ENCODE assay signal across 1 cellular context in the genomic region with DNA sequence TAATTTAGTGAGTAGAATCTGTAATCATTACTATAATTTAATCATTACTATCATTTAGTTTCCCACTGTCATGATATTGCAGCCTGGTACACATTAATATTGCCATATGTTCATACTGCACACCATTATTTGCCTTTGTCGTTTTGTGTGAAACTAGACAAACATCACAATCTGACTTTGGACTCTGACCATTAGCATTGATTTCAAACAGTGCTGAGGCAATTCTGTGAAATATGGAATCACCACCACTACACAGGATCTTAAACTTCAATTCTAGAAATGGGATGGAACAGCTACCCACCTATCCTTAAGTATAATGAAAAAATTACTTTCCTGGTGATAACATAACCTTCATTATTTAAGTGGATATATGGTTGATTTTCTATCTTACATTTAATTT.
A peak's percentile ranks its signal among the peaks of the same experiment; 100 is the strongest.
TF ChIP-seq lines count a peak whose summit lies in the region.

No MANE protein-coding gene starts in this region.

TF ChIP-seq in HepG2, 621 proteins besides CTCF, POLR2A, EP300 and RAD21 (continued from another document and continues in another):
- TF ChIP-seq, protein P1, sequence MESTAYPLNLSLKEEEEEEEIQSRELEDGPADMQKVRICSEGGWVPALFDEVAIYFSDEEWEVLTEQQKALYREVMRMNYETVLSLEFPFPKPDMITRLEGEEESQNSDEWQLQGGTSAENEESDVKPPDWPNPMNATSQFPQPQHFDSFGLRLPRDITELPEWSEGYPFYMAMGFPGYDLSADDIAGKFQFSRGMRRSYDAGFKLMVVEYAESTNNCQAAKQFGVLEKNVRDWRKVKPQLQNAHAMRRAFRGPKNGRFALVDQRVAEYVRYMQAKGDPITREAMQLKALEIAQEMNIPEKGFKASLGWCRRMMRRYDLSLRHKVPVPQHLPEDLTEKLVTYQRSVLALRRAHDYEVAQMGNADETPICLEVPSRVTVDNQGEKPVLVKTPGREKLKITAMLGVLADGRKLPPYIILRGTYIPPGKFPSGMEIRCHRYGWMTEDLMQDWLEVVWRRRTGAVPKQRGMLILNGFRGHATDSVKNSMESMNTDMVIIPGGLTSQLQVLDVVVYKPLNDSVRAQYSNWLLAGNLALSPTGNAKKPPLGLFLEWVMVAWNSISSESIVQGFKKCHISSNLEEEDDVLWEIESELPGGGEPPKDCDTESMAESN (CRISPR knock-in tag; conservative IDR thresholded peaks at IDR 0.05): no peak
- no peak; the same call in 1 of the 2 replicates for TF ChIP-seq EHMT2 (IDR thresholded peaks at IDR 0.05; ENCODE audit: borderline replicate concordance, low read depth, low read length)
- TF ChIP-seq SRSF9 (IDR thresholded peaks at IDR 0.05; ENCODE audit: borderline replicate concordance, insufficient read depth, low read depth, low read length, poor library complexity, severe bottlenecking): no peak
- no peak for TF ChIP-seq ZNF232 (CRISPR knock-in tag; IDR thresholded peaks at IDR 0.05; ENCODE audit: borderline replicate concordance)
- no peak for TF ChIP-seq RAD51 (IDR thresholded peaks at IDR 0.05; ENCODE audit: borderline replicate concordance)
- TF ChIP-seq ZNF274 (CRISPR knock-in tag; IDR thresholded peaks at IDR 0.05): no peak
- peak; percentile 58; the same call in 1 of the 2 replicates for TF ChIP-seq MIER3 (CRISPR knock-in tag; IDR thresholded peaks at IDR 0.05; ENCODE audit: borderline replicate concordance)
- TF ChIP-seq ZSCAN25 (CRISPR knock-in tag; IDR thresholded peaks at IDR 0.05): no peak
- TF ChIP-seq ZNF616 (CRISPR knock-in tag; IDR thresholded peaks at IDR 0.05; ENCODE audit: low read depth): no peak
- TF ChIP-seq, protein P2, sequence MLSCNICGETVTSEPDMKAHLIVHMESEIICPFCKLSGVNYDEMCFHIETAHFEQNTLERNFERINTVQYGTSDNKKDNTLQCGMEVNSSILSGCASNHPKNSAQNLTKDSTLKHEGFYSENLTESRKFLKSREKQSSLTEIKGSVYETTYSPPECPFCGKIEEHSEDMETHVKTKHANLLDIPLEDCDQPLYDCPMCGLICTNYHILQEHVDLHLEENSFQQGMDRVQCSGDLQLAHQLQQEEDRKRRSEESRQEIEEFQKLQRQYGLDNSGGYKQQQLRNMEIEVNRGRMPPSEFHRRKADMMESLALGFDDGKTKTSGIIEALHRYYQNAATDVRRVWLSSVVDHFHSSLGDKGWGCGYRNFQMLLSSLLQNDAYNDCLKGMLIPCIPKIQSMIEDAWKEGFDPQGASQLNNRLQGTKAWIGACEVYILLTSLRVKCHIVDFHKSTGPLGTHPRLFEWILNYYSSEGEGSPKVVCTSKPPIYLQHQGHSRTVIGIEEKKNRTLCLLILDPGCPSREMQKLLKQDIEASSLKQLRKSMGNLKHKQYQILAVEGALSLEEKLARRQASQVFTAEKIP (CRISPR knock-in tag; IDR thresholded peaks at IDR 0.05; ENCODE audit: borderline replicate concordance): no peak
- TF ChIP-seq BRCA1 (CRISPR knock-in tag; IDR thresholded peaks at IDR 0.05): no peak
- no peak for TF ChIP-seq ZEB1 (IDR thresholded peaks at IDR 0.05; ENCODE audit: insufficient replicate concordance, low read depth)
- TF ChIP-seq HES4 (CRISPR knock-in tag; IDR thresholded peaks at IDR 0.05; ENCODE audit: borderline replicate concordance): no peak
- TF ChIP-seq ZNF44 (CRISPR knock-in tag; IDR thresholded peaks at IDR 0.05): no peak
- TF ChIP-seq, protein P3, sequence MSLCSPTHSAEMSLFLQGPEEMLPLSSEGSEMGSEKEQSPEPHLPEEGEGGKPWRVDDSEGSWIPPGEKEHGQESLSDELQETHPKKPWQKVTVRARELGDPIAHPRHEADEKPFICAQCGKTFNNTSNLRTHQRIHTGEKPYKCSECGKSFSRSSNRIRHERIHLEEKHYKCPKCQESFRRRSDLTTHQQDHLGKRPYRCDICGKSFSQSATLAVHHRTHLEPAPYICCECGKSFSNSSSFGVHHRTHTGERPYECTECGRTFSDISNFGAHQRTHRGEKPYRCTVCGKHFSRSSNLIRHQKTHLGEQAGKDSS (CRISPR knock-in tag; IDR thresholded peaks at IDR 0.05; ENCODE audit: borderline replicate concordance, low read depth): no peak
- no peak for TF ChIP-seq REXO4 (CRISPR knock-in tag; IDR thresholded peaks at IDR 0.05; ENCODE audit: borderline replicate concordance)
- no peak for TF ChIP-seq MAZ (IDR thresholded peaks at IDR 0.05; ENCODE audit: borderline replicate concordance, low read depth, low read length)
- TF ChIP-seq MAZ (CRISPR knock-in tag; IDR thresholded peaks at IDR 0.05; ENCODE audit: low read depth): no peak
- TF ChIP-seq, protein P4, sequence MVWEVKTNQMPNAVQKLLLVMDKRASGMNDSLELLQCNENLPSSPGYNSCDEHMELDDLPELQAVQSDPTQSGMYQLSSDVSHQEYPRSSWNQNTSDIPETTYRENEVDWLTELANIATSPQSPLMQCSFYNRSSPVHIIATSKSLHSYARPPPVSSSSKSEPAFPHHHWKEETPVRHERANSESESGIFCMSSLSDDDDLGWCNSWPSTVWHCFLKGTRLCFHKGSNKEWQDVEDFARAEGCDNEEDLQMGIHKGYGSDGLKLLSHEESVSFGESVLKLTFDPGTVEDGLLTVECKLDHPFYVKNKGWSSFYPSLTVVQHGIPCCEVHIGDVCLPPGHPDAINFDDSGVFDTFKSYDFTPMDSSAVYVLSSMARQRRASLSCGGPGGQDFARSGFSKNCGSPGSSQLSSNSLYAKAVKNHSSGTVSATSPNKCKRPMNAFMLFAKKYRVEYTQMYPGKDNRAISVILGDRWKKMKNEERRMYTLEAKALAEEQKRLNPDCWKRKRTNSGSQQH (CRISPR knock-in tag; IDR thresholded peaks at IDR 0.05; ENCODE audit: low read depth): no peak
- no peak for TF ChIP-seq JUN (CRISPR knock-in tag; IDR thresholded peaks at IDR 0.05)
- TF ChIP-seq ARNT2 (CRISPR knock-in tag; IDR thresholded peaks at IDR 0.05; ENCODE audit: low read depth): 0 out of 2 replicates have a peak, but pooled peaks have one; percentile 11
- TF ChIP-seq SALL1 (CRISPR knock-in tag; IDR thresholded peaks at IDR 0.05): peak; percentile 97; the same call in 1 of the 2 replicates
- TF ChIP-seq, protein P5, sequence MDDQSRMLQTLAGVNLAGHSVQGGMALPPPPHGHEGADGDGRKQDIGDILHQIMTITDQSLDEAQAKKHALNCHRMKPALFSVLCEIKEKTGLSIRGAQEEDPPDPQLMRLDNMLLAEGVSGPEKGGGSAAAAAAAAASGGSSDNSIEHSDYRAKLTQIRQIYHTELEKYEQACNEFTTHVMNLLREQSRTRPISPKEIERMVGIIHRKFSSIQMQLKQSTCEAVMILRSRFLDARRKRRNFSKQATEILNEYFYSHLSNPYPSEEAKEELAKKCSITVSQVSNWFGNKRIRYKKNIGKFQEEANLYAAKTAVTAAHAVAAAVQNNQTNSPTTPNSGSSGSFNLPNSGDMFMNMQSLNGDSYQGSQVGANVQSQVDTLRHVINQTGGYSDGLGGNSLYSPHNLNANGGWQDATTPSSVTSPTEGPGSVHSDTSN (CRISPR knock-in tag; IDR thresholded peaks at IDR 0.05; ENCODE audit: borderline replicate concordance): no peak
- peak; percentile 41; the same call in 1 of the 2 replicates for TF ChIP-seq KMT2B (CRISPR knock-in tag; IDR thresholded peaks at IDR 0.05)
- no peak for TF ChIP-seq MAF1 (CRISPR knock-in tag; IDR thresholded peaks at IDR 0.05; ENCODE audit: borderline replicate concordance)
- no peak for TF ChIP-seq HNRNPK (IDR thresholded peaks at IDR 0.05; ENCODE audit: low read depth, low read length, poor library complexity, severe bottlenecking)
- TF ChIP-seq, protein P6, sequence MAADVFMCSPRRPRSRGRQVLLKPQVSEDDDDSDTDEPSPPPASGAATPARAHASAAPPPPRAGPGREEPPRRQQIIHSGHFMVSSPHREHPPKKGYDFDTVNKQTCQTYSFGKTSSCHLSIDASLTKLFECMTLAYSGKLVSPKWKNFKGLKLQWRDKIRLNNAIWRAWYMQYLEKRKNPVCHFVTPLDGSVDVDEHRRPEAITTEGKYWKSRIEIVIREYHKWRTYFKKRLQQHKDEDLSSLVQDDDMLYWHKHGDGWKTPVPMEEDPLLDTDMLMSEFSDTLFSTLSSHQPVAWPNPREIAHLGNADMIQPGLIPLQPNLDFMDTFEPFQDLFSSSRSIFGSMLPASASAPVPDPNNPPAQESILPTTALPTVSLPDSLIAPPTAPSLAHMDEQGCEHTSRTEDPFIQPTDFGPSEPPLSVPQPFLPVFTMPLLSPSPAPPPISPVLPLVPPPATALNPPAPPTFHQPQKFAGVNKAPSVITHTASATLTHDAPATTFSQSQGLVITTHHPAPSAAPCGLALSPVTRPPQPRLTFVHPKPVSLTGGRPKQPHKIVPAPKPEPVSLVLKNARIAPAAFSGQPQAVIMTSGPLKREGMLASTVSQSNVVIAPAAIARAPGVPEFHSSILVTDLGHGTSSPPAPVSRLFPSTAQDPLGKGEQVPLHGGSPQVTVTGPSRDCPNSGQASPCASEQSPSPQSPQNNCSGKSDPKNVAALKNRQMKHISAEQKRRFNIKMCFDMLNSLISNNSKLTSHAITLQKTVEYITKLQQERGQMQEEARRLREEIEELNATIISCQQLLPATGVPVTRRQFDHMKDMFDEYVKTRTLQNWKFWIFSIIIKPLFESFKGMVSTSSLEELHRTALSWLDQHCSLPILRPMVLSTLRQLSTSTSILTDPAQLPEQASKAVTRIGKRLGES (CRISPR knock-in tag; IDR thresholded peaks at IDR 0.05; ENCODE audit: borderline replicate concordance): no peak
- TF ChIP-seq SP140L (CRISPR knock-in tag; IDR thresholded peaks at IDR 0.05; ENCODE audit: borderline replicate concordance): no peak
- no peak for TF ChIP-seq ZNF598 (CRISPR knock-in tag; IDR thresholded peaks at IDR 0.05; ENCODE audit: borderline replicate concordance)
- TF ChIP-seq, protein P7, sequence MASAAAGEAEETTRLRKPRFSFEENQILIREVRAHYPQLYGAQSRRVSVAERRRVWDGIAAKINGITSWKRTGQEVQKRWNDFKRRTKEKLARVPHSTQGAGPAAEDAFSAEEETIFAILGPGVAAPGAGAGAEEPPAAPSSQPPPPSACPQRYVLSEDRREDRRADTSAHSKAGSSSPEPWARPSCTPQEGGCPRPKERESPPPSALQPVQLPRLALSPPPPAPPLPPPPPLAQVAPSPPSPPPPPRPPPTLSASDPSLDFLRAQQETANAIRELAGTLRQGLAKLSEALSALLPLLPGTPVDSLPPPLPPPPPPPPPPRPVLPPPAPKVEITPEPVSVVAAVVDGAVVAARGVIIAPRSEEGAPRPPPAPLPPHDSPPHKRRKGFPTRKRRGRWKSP (CRISPR knock-in tag; IDR thresholded peaks at IDR 0.05): peak; percentile 58; the same call in 1 of the 2 replicates
- peak; percentile 89 for TF ChIP-seq HDAC2 (CRISPR knock-in tag; IDR thresholded peaks at IDR 0.05)
- TF ChIP-seq ZNF607 (CRISPR knock-in tag; IDR thresholded peaks at IDR 0.05; ENCODE audit: borderline replicate concordance): no peak
- TF ChIP-seq ZNF720 (CRISPR knock-in tag; IDR thresholded peaks at IDR 0.05): no peak
- TF ChIP-seq ZNF354B (CRISPR knock-in tag; IDR thresholded peaks at IDR 0.05): no peak
- no peak for TF ChIP-seq ZFP37 (CRISPR knock-in tag; IDR thresholded peaks at IDR 0.05; ENCODE audit: borderline replicate concordance)
- no peak for TF ChIP-seq ZNF572 (CRISPR knock-in tag; IDR thresholded peaks at IDR 0.05)
- no peak for TF ChIP-seq ZNF10 (CRISPR knock-in tag; IDR thresholded peaks at IDR 0.05; ENCODE audit: borderline replicate concordance, low read depth)
- TF ChIP-seq RXRB (CRISPR knock-in tag; IDR thresholded peaks at IDR 0.05; ENCODE audit: borderline replicate concordance): peak; percentile 77
- TF ChIP-seq NFKB2 (CRISPR knock-in tag; IDR thresholded peaks at IDR 0.05; ENCODE audit: borderline replicate concordance): no peak
- TF ChIP-seq SMARCC2 (IDR thresholded peaks at IDR 0.05): 0 out of 2 replicates have a peak, but pooled peaks have one; percentile 61
- TF ChIP-seq ZNF549 (CRISPR knock-in tag; IDR thresholded peaks at IDR 0.05): no peak
- TF ChIP-seq, protein P8, sequence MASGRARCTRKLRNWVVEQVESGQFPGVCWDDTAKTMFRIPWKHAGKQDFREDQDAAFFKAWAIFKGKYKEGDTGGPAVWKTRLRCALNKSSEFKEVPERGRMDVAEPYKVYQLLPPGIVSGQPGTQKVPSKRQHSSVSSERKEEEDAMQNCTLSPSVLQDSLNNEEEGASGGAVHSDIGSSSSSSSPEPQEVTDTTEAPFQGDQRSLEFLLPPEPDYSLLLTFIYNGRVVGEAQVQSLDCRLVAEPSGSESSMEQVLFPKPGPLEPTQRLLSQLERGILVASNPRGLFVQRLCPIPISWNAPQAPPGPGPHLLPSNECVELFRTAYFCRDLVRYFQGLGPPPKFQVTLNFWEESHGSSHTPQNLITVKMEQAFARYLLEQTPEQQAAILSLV (CRISPR knock-in tag; IDR thresholded peaks at IDR 0.05; ENCODE audit: borderline replicate concordance): no peak
- TF ChIP-seq NFYB (CRISPR knock-in tag; IDR thresholded peaks at IDR 0.05): no peak
- no peak for TF ChIP-seq ZNF883 (CRISPR knock-in tag; IDR thresholded peaks at IDR 0.05; ENCODE audit: not compliant biosample characterization)
- TF ChIP-seq ZNF780A (CRISPR knock-in tag; IDR thresholded peaks at IDR 0.05): no peak; the same call in 1 of the 2 replicates
- no peak for TF ChIP-seq FOXP1 (IDR thresholded peaks at IDR 0.05)
- TF ChIP-seq FOXP1 (CRISPR knock-in tag; IDR thresholded peaks at IDR 0.05): peak; percentile 76
- TF ChIP-seq KDM1A (CRISPR knock-in tag; IDR thresholded peaks at IDR 0.05): peak; percentile 45; the same call in 1 of the 2 replicates
- no peak for TF ChIP-seq ZKSCAN5 (CRISPR knock-in tag; IDR thresholded peaks at IDR 0.05)
- no peak for TF ChIP-seq ZNF446 (CRISPR knock-in tag; IDR thresholded peaks at IDR 0.05)
- TF ChIP-seq PHF8 (CRISPR knock-in tag; IDR thresholded peaks at IDR 0.05): no peak
- no peak for TF ChIP-seq ETV6 (CRISPR knock-in tag; conservative IDR thresholded peaks at IDR 0.05)
- no peak for TF ChIP-seq MAFG (CRISPR knock-in tag; IDR thresholded peaks at IDR 0.05)
- no peak for TF ChIP-seq ZKSCAN1 (IDR thresholded peaks at IDR 0.05; ENCODE audit: low read length)
- no peak for TF ChIP-seq PAX8 (CRISPR knock-in tag; IDR thresholded peaks at IDR 0.05; ENCODE audit: borderline replicate concordance)
- peak; percentile 47 for TF ChIP-seq TCF7 (IDR thresholded peaks at IDR 0.05; ENCODE audit: low read depth)
- TF ChIP-seq POLR2AphosphoS5 (IDR thresholded peaks at IDR 0.05; ENCODE audit: low read depth, low read length): no peak
- TF ChIP-seq, protein P9, sequence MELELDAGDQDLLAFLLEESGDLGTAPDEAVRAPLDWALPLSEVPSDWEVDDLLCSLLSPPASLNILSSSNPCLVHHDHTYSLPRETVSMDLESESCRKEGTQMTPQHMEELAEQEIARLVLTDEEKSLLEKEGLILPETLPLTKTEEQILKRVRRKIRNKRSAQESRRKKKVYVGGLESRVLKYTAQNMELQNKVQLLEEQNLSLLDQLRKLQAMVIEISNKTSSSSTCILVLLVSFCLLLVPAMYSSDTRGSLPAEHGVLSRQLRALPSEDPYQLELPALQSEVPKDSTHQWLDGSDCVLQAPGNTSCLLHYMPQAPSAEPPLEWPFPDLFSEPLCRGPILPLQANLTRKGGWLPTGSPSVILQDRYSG (CRISPR knock-in tag; IDR thresholded peaks at IDR 0.05): no peak
- no peak for TF ChIP-seq ZNF839 (CRISPR knock-in tag; IDR thresholded peaks at IDR 0.05; ENCODE audit: borderline replicate concordance)
- no peak for TF ChIP-seq ESRRA (CRISPR knock-in tag; IDR thresholded peaks at IDR 0.05; ENCODE audit: low read depth)
- TF ChIP-seq ZBTB1 (CRISPR knock-in tag; IDR thresholded peaks at IDR 0.05; ENCODE audit: borderline replicate concordance): no peak
- no peak for TF ChIP-seq SNAPC2 (CRISPR knock-in tag; IDR thresholded peaks at IDR 0.05)
- TF ChIP-seq RARG (CRISPR knock-in tag; IDR thresholded peaks at IDR 0.05; ENCODE audit: low read depth): no peak
- TF ChIP-seq ZNF563 (CRISPR knock-in tag; IDR thresholded peaks at IDR 0.05): no peak
- TF ChIP-seq ZBTB20 (CRISPR knock-in tag; IDR thresholded peaks at IDR 0.05; ENCODE audit: borderline replicate concordance, low read depth): peak; percentile 78; the same call in 1 of the 2 replicates
